8 cellular contexts compared by ENCODE assay signal in genomic region chr6:44001318-44001868, GRCh38.
A peak's percentile ranks its signal among the peaks of the same experiment; 100 is the strongest.
DNase-seq lines count a peak whose midpoint lies in the region; ATAC-seq and TF ChIP-seq lines count a peak whose summit lies in the region.

No MANE protein-coding gene starts in this region.

- CTCF ChIA-PET in CD8-positive, alpha-beta memory T cell (lab: Charles Lee) = no interaction called here

- H3K4me1 Mint-ChIP-seq in CD8-positive, alpha-beta memory T cell = peaks cover 0 to 27% (median 3%) of the 10 kb centered on the region in 3 donors

- no peaks in the 10 kb centered on the region for H3K36me3 ChIP-seq in CD8-positive, alpha-beta memory T cell (ENCODE audit: insufficient read depth, low read length)
- H3K36me3 ChIP-seq in OCI-LY3 (replicated peaks; ENCODE audit: low read depth, low read length) = peaks cover 31% of the 10 kb centered on the region
- H3K36me3 ChIP-seq in sigmoid colon = no peaks in the 10 kb centered on the region

- H3K4me1 ChIP-seq in CD8-positive, alpha-beta memory T cell (ENCODE audit: insufficient read depth, low read length) = peaks cover 5% of the 10 kb centered on the region
- H3K4me1 ChIP-seq in OCI-LY3 (ENCODE audit: low read length) (peaks cover 28% of the 10 kb centered on the region), sigmoid colon (peaks cover 0 to 23% (median 18%) of the 10 kb centered on the region in 4 donors)

- no peaks in the 10 kb centered on the region for H3K9me3 Mint-ChIP-seq in CD8-positive, alpha-beta memory T cell

- peak overlapping the region in 4 of 7 donors; percentile 22 to 44 (median 32) for H3K4me3 Mint-ChIP-seq in CD8-positive, alpha-beta memory T cell

- no peak overlapping the region for H3K4me3 ChIP-seq in CD8-positive, alpha-beta memory T cell (ENCODE audit: low read length)
- H3K4me3 ChIP-seq in OCI-LY3 (ENCODE audit: low read length) (peak overlapping the region; percentile 92), dorsolateral prefrontal cortex (peak overlapping the region in 2 of 59 donors; percentile 56 to 57), sigmoid colon (no peak overlapping the region)

- H3K9me3 ChIP-seq in CD8-positive, alpha-beta memory T cell (ENCODE audit: low read length) = no peaks in the 10 kb centered on the region
- H3K9me3 ChIP-seq in OCI-LY3 (ENCODE audit: insufficient read depth, low read length) (no peaks in the 10 kb centered on the region), sigmoid colon (no peaks in the 10 kb centered on the region)

- H4K20me1 ChIP-seq in OCI-LY3 (ENCODE audit: insufficient read depth, low read length) = peaks cover 46% of the 10 kb centered on the region

- DNase-seq in CD8-positive, alpha-beta memory T cell = peak in 1 of 5 donors; percentile 39
- no peak for DNase-seq in epithelial cell of prostate (ENCODE audit: low read depth, low spot score)
- DNase-seq in renal cortical epithelial cell (ENCODE audit: low read depth) = peak; percentile 55
- no peak for DNase-seq in dorsolateral prefrontal cortex
- no peak for DNase-seq in sigmoid colon

- intact Hi-C loops in dorsolateral prefrontal cortex (cut with DNase I) = no loop called here
- intact Hi-C loops in sigmoid colon (cut with DNase I) = loop anchor here (5.0 kb wide), 2 partner anchors 76 to 229 kb away; partner anchors contain the start of gene VEGFA

- ATAC-seq in GM21737 (IDR thresholded peaks at IDR 0.05; ENCODE audit: unreplicated experiment) = no peak

- POLR2A ChIA-PET in CD8-positive, alpha-beta memory T cell (lab: Charles Lee) = no interaction called here

- H3K27me3 Mint-ChIP-seq in CD8-positive, alpha-beta memory T cell = peaks cover 37 to 54% of the 10 kb centered on the region in 2 donors

- H3K9ac ChIP-seq in OCI-LY3 (ENCODE audit: low read length) = peak overlapping the region; percentile 100

- WGBS in sigmoid colon, 2 donors = 54 to 62% methylated on average over 10 of the region's 10 CpGs

- H2AFZ ChIP-seq in OCI-LY3 (ENCODE audit: low read depth, low read length) = no peak overlapping the region

- peaks cover 19% of the 10 kb centered on the region for H3K27me3 ChIP-seq in CD8-positive, alpha-beta memory T cell (ENCODE audit: insufficient read depth, low read length, poor library complexity, severe bottlenecking)
- no peaks in the 10 kb centered on the region for H3K27me3 ChIP-seq in OCI-LY3 (ENCODE audit: low read depth, low read length)
- H3K27me3 ChIP-seq in dorsolateral prefrontal cortex = peaks cover 0 to 35% (median 3%) of the 10 kb centered on the region in 45 donors
- H3K27me3 ChIP-seq in sigmoid colon = peaks cover 4 to 27% (median 20%) of the 10 kb centered on the region in 3 donors

- no peaks in the 10 kb centered on the region for H3K36me3 Mint-ChIP-seq in CD8-positive, alpha-beta memory T cell

- no peak overlapping the region for H3K27ac ChIP-seq in CD8-positive, alpha-beta memory T cell (ENCODE audit: low read depth, low read length)
- H3K27ac ChIP-seq in OCI-LY3 (ENCODE audit: low read length) (peak overlapping the region; percentile 91), epithelial cell of prostate (peak overlapping the region; percentile 20), dorsolateral prefrontal cortex (no peak overlapping the region), sigmoid colon (no peak overlapping the region)

- H3K4me2 ChIP-seq in OCI-LY3 (ENCODE audit: low read length) = peak overlapping the region; percentile 98

- peak; percentile 77 for TF ChIP-seq CTCF in OCI-LY3 (IDR thresholded peaks at IDR 0.05; ENCODE audit: low read depth, low read length)
- peak in 10 of 56 donors; percentile 4 to 35 (median 16) for TF ChIP-seq CTCF in dorsolateral prefrontal cortex (IDR thresholded peaks at IDR 0.05 in 54 of 56, conservative IDR thresholded peaks at IDR 0.05 in 2 of 56; ENCODE audit: low read depth in 1 of 56, partially characterized antibody in 56 of 56)
- TF ChIP-seq CTCF in sigmoid colon (IDR thresholded peaks at IDR 0.05) = no peak

- TF ChIP-seq POLR2A in GM19193 (IDR thresholded peaks at IDR 0.05; ENCODE audit: extremely low read depth, insufficient read depth, insufficient read length) (peak; percentile 41), sigmoid colon (IDR thresholded peaks at IDR 0.05) (no peak)

- H3K27ac Mint-ChIP-seq in CD8-positive, alpha-beta memory T cell = no peak overlapping the region

- no peak for TF ChIP-seq EP300 in sigmoid colon (IDR thresholded peaks at IDR 0.05)

- H3K79me2 ChIP-seq in OCI-LY3 (ENCODE audit: low read length) = peaks cover 20% of the 10 kb centered on the region

Comparison
In these comparisons a context has a peak if more than half of its experiments do, and no peak if none do; other contexts are left out.
1. H3K27ac ChIP-seq: peak in OCI-LY3 (single experiment) and epithelial cell of prostate (single experiment); none in CD8-positive, alpha-beta memory T cell (single experiment), dorsolateral prefrontal cortex (0 of 59) and sigmoid colon (0 of 4).